Comparison of ENCODE assay signal across 12 cellular contexts in the genomic region with DNA sequence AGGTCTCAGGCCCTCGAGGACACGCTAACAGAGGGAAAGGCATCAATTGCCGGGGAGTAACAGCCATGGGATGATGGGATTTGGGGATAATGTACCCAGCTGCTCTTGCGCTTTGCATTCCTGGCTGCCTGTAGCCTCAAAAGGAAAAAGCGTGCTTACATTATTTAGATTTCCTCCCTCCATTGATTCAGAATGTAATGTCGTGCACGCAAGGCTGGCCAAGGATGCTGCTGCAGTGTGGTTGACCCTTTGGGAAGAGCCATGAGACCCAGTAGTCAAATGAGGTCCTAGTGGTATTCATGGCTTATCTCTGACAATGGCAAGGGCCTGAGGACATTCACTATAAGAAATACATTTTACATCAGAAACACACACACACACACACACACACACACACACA.
DNase-seq lines count a peak whose midpoint lies in the region; ATAC-seq and TF ChIP-seq lines count a peak whose summit lies in the region.
"Had no signal": no experiment of that assay in that cellular context is flagged by ENCODE, and none has a peak within 500 bp of the region (broad histone marks: within the 10 kb centered on the region; RNA-seq: fewer than 3 reads in every experiment).

No MANE protein-coding gene starts in this region.

- H4K20me1 ChIP-seq in BLaER1 treated with 17β-estradiol and CSF1 and Interleukin-3, amounts not matched to agents 10 nM and 100 nM, result peaks cover 0 to 6% (median 0%) of the 10 kb centered on the region in 11 experiments; a peak in 3 of 22 replicates

- DNase-seq in NCI-H526 (lab: John Stamatoyannopoulos, UW), result peak; percentile 11 to 73
- peak; percentile 17 for DNase-seq in kidney tubule cell (ENCODE audit: low spot score)
- DNase-seq in upper lobe of right lung, result peak; percentile 12
- no peak for DNase-seq in GF-D8 (lab: John Stamatoyannopoulos, UW)
- DNase-seq in putamen (ENCODE audit: low spot score), result no peak
- DNase-seq in EL, result no peak
- DNase-seq: ACHN; CD8-positive, alpha-beta T cell; GDM1; KG1 had no signal

- no peak overlapping the region for H3K9ac ChIP-seq in BLaER1 treated with 17β-estradiol and CSF1 and Interleukin-3, amounts not matched to agents 10 nM and 100 nM

- H3K4me1 ChIP-seq in BLaER1 treated with 17β-estradiol and CSF1 and Interleukin-3, amounts not matched to agents 10 nM and 100 nM, result peaks cover 22 to 41% (median 30%) of the 10 kb centered on the region in 10 experiments
- peaks cover 10% of the 10 kb centered on the region for H3K4me1 ChIP-seq in upper lobe of right lung
- H3K4me1 ChIP-seq: HAP-1 had no signal

- intact Hi-C loops in upper lobe of right lung (cut with DNase I), result loop anchor here (5.0 kb wide), 1 partner anchor 617 kb away; no protein-coding TSS in a partner anchor

- no peak for ATAC-seq in upper lobe of right lung
- ATAC-seq: CD8-positive, alpha-beta T cell had no signal

- TF ChIP-seq CTCF in upper lobe of right lung (IDR thresholded peaks at IDR 0.05), result no peak

- peak overlapping the region in 6 of 11 experiments; percentile 18 to 62 (median 35); a peak in 11 of 22 replicates for H3K4me2 ChIP-seq in BLaER1 treated with 17β-estradiol and CSF1 and Interleukin-3, amounts not matched to agents 10 nM and 100 nM

- no peak overlapping the region for H3K4me3 ChIP-seq in BLaER1 treated with 17β-estradiol and CSF1 and Interleukin-3, amounts not matched to agents 10 nM and 100 nM
- H3K4me3 ChIP-seq in upper lobe of right lung, result no peak overlapping the region
- H3K4me3 ChIP-seq: HAP-1 had no signal

- no peak overlapping the region for H3K27ac ChIP-seq in BLaER1 treated with 17β-estradiol and CSF1 and Interleukin-3, amounts not matched to agents 10 nM and 100 nM
- no peak overlapping the region for H3K27ac ChIP-seq in upper lobe of right lung

- H3K36me3 ChIP-seq in BLaER1 treated with 17β-estradiol and CSF1 and Interleukin-3, amounts not matched to agents 10 nM and 100 nM, result no peaks in the 10 kb centered on the region
- H3K36me3 ChIP-seq in upper lobe of right lung, result no peaks in the 10 kb centered on the region
- H3K36me3 ChIP-seq: HAP-1 had no signal

- H3K9me3 ChIP-seq in BLaER1 treated with 17β-estradiol and CSF1 and Interleukin-3, amounts not matched to agents 10 nM and 100 nM (replicated peaks in 1 of 11), result no peaks in the 10 kb centered on the region
- no peaks in the 10 kb centered on the region for H3K9me3 ChIP-seq in upper lobe of right lung
- H3K9me3 ChIP-seq: HAP-1 had no signal

- no peaks in the 10 kb centered on the region; a peak in 1 of 22 replicates for H3K27me3 ChIP-seq in BLaER1 treated with 17β-estradiol and CSF1 and Interleukin-3, amounts not matched to agents 10 nM and 100 nM
- peaks cover 4% of the 10 kb centered on the region for H3K27me3 ChIP-seq in upper lobe of right lung

Comparison
In these comparisons a context has a peak if more than half of its experiments do, and no peak if none do; other contexts are left out.
1. DNase-seq: peak in NCI-H526 (2 of 2), kidney tubule cell (single experiment) and upper lobe of right lung (single experiment); none in GF-D8 (single experiment), putamen (single experiment) and EL (single experiment).